ENCODE assay signal across 8 cellular contexts in genomic region chr12:49019120-49019430, GRCh38. TPM values are rescaled to one million over a fixed set of nuclear protein-coding genes. Genes with fewer than 3 reads are reported as not detected.
A peak's percentile ranks its signal among the peaks of the same experiment; 100 is the strongest.
DNase-seq lines count a peak whose midpoint lies in the region; ATAC-seq and TF ChIP-seq lines count a peak whose summit lies in the region.

No MANE protein-coding gene starts in this region.

- peak overlapping the region; percentile 79 for H3K27ac ChIP-seq in adipose tissue (ENCODE audit: low read depth, low read length)
- peak overlapping the region; percentile 95 for H3K27ac ChIP-seq in thymus (ENCODE audit: low read depth)

- no peak for TF ChIP-seq CTCF in kidney epithelial cell (IDR thresholded peaks at IDR 0.05; ENCODE audit: insufficient read depth, low read length, poor library complexity, severe bottlenecking)

- H3K27me3 ChIP-seq in kidney epithelial cell (ENCODE audit: control insufficient read depth, insufficient read depth, low read length) = no peaks in the 10 kb centered on the region
- H3K27me3 ChIP-seq in thymus (ENCODE audit: control insufficient read depth, insufficient read depth) = no peaks in the 10 kb centered on the region

- no peaks in the 10 kb centered on the region for H3K9me3 ChIP-seq in thymus (ENCODE audit: control insufficient read depth)

- ATAC-seq in GM18498 (IDR thresholded peaks at IDR 0.05; ENCODE audit: unreplicated experiment) (peak; percentile 31), HG03095 (IDR thresholded peaks at IDR 0.05; ENCODE audit: unreplicated experiment) (peak; percentile 10), HG03280 (IDR thresholded peaks at IDR 0.05; ENCODE audit: unreplicated experiment) (no peak), GM21367 (IDR thresholded peaks at IDR 0.05; ENCODE audit: unreplicated experiment) (no peak)

- H3K4me1 ChIP-seq in thymus (ENCODE audit: control insufficient read depth, insufficient read depth, low read length) = peaks cover 13% of the 10 kb centered on the region

- H3K36me3 ChIP-seq in kidney epithelial cell (ENCODE audit: control insufficient read depth, insufficient read depth, low read length) (peaks cover 1% of the 10 kb centered on the region), thymus (ENCODE audit: control insufficient read depth, insufficient read depth) (peaks cover 33% of the 10 kb centered on the region)

- WGBS in adipose tissue, 3 donors = 1 to 6% (median 1%) methylated on average over 8 of the region's 8 CpGs
- WGBS in thymus = 3% methylated on average over 8 of the region's 8 CpGs

- H3K4me3 ChIP-seq in kidney epithelial cell (ENCODE audit: low read depth, low read length) (peak overlapping the region; percentile 83), thymus (ENCODE audit: low read length) (peak overlapping the region; percentile 88)

- DNase-seq in kidney epithelial cell (ENCODE audit: low read depth) = no peak
- no peak for DNase-seq in kidney tubule cell (ENCODE audit: low spot score)

RNA-seq across cellular contexts. Expression of gene PRKAG1, which starts 0.5 kb away (rescaled TPM):
- polyA plus RNA-seq in adipose tissue (10 to 100 TPM; 33.6 to 59.4 (median 54.5) TPM), thymus (58.5 TPM)
- 57.0 and 68.5 TPM in 2 replicates for total RNA-seq in kidney epithelial cell

RNA-seq across cellular contexts. Expression of gene DDN, which starts 19.9 kb away (rescaled TPM):
- under 1 TPM in 2 of 3 donors, not detected in 1; 0.10 to 0.12 TPM for polyA plus RNA-seq in adipose tissue
- total RNA-seq in kidney epithelial cell = 0.13 and 0.34 TPM in 2 replicates
- polyA plus RNA-seq in thymus = 0.18 TPM

RNA-seq across cellular contexts. Expression of gene WNT1, which starts 41.0 kb away (rescaled TPM):
- polyA plus RNA-seq in adipose tissue (not detected), thymus (0.05 TPM)
- total RNA-seq in kidney epithelial cell = not detected in 2 replicates

RNA-seq across cellular contexts. Expression of gene KMT2D, which starts 41.5 kb away (rescaled TPM):
- 10 to 100 TPM; 12.6 to 41.6 (median 23.4) TPM for polyA plus RNA-seq in adipose tissue
- 68.9 and 71.8 TPM in 2 replicates for total RNA-seq in kidney epithelial cell
- 37.4 TPM for polyA plus RNA-seq in thymus

RNA-seq across cellular contexts. Expression of gene WNT10B, which starts 47.5 kb away (rescaled TPM):
- polyA plus RNA-seq in adipose tissue = 1 to 10 TPM in 1 of 3 donors, under 1 TPM in 2; 0.17 to 1.9 (median 0.70) TPM
- not detected in 2 replicates for total RNA-seq in kidney epithelial cell
- polyA plus RNA-seq in thymus = 14.1 TPM

Comparison
In these comparisons a context has a peak if more than half of its experiments do, and no peak if none do; other contexts are left out.
1. ATAC-seq: peak in GM18498 (single experiment) and HG03095 (single experiment); none in HG03280 (single experiment) and GM21367 (single experiment).